21 cellular contexts compared by ENCODE assay signal in the genomic region with DNA sequence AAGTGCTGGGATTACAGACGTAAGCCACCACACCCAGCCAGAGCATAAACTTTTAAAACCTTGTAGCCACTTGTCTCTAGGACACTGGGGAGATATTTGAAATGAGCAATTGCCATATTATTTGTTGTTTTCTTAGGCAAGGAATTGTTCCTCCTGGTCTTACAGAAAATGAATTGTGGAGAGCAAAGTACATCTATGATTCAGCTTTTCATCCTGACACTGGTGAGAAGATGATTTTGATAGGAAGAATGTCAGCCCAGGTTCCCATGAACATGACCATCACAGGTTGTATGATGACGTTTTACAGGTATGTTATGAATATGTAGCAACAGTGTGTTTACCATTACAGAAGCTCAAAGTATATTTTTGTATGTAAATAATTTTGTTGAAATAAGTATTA. TPM values are rescaled to one million over a fixed set of nuclear protein-coding genes. Genes with fewer than 3 reads are reported as not detected.
A peak's percentile ranks its signal among the peaks of the same experiment; 100 is the strongest.
DNase-seq lines count a peak whose midpoint lies in the region; ATAC-seq, FAIRE-seq and TF ChIP-seq lines count a peak whose summit lies in the region.
"Had no signal": no experiment of that assay in that cellular context is flagged by ENCODE, and none has a peak within 500 bp of the region (broad histone marks: within the 10 kb centered on the region; RNA-seq: fewer than 3 reads in every experiment).

No MANE protein-coding gene starts in this region.

- intact Hi-C loops in activated CD4-positive, alpha-beta T cell treated with anti-CD3 and anti-CD28 coated beads, Interleukin-2, amount 10 ng/mL, durations not matched to agents 24 days and 14 days (cut with micrococcal nuclease), result no loop called here
- intact Hi-C loops in HepG2 (cut with micrococcal nuclease; ENCODE audit: unreplicated experiment), result no loop called here
- intact Hi-C loops in right lobe of liver (cut with DNase I), result no loop called here
- intact Hi-C loops in ascending aorta (cut with DNase I), result no loop called here

- no peak for TF ChIP-seq RAD21 in HepG2 (CRISPR knock-in tag; IDR thresholded peaks at IDR 0.05)

- peaks cover 12% of the 10 kb centered on the region; the same call in 1 of the 2 replicates for H4K20me1 ChIP-seq in HepG2 (ENCODE audit: insufficient read depth, low read length)

- no TSS peak for BruUV-seq in HepG2 (replicated peaks; lab: Mats Ljungman, UMichigan)

- H3K27ac Mint-ChIP-seq in activated CD4-positive, alpha-beta T cell treated with anti-CD3 and anti-CD28 coated beads, Interleukin-2, amount 10 ng/mL, durations not matched to agents 24 days and 14 days, result peak overlapping the region; percentile 36

- no peak overlapping the region for H3K9ac ChIP-seq in HepG2 (ENCODE audit: insufficient read depth, low read depth, low read length)

- no peak for DNase-seq in activated CD4-positive, alpha-beta T cell treated with anti-CD3 and anti-CD28 coated beads, Interleukin-2, amount 10 ng/mL, durations not matched to agents 24 days and 14 days
- no peak for DNase-seq in activated CD4-positive, alpha-beta T cell treated with anti-CD3 and anti-CD28 coated beads, Interleukin-2, amount 50 U/mL, for 48 hours
- DNase-seq in HepG2 (ENCODE audit: low spot score) (peak; percentile 7), right lobe of liver (no peak), epithelial cell of esophagus (ENCODE audit: low read depth) (peak; percentile 41), cerebellar cortex (ENCODE audit: low spot score) (no peak), ascending aorta (ENCODE audit: low spot score in 2 of 2) (no peak), NCI-H1105 treated with DMSO at 0.1 percent for 48 hours (lab: John Stamatoyannopoulos, UW) (no peak)
- DNase-seq: CD4-positive, alpha-beta memory T cell; DMS153; GDM1; KG1; MV-4-11; NCI-H1417; NCI-H187; NCI-H2107; NCI-H2227 treated with DMSO at 0.1 percent for 48 hours; NCI-H510A treated with DMSO at 0.1 percent for 48 hours; NCI-H774; OCI-M1 had no signal

- no peak overlapping the region for H3K4me2 ChIP-seq in HepG2 (ENCODE audit: low read depth, low read length)

- no peaks in the 10 kb centered on the region for H3K4me1 ChIP-seq in HepG2 (ENCODE audit: insufficient read depth, low read length)
- H3K4me1 ChIP-seq in right lobe of liver, result no peaks in the 10 kb centered on the region
- no peaks in the 10 kb centered on the region for H3K4me1 ChIP-seq in ascending aorta

- POLR2A ChIA-PET in HepG2 (lab: Yijun Ruan, JAX), result no interaction called here

- H3K79me2 ChIP-seq in HepG2 (ENCODE audit: insufficient read depth, low read length), result peaks cover 3% of the 10 kb centered on the region

- H2AFZ ChIP-seq in HepG2 (ENCODE audit: low read length), result no peak overlapping the region

- no peaks in the 10 kb centered on the region for H3K27me3 Mint-ChIP-seq in activated CD4-positive, alpha-beta T cell treated with anti-CD3 and anti-CD28 coated beads, Interleukin-2, amount 10 ng/mL, durations not matched to agents 24 days and 14 days
- H3K27me3 Mint-ChIP-seq: CD4-positive, alpha-beta memory T cell had no signal

- no peak overlapping the region for H3K4me3 ChIP-seq in HepG2 (replicated peaks in 1 of 3; ENCODE audit: insufficient read depth in 1 of 3, low read depth in 2 of 3, low read length in 3 of 3)
- no peak overlapping the region for H3K4me3 ChIP-seq in right lobe of liver
- no peak overlapping the region for H3K4me3 ChIP-seq in epithelial cell of esophagus (ENCODE audit: low read length)
- H3K4me3 ChIP-seq in ascending aorta, result no peak overlapping the region

- H3K27ac ChIP-seq in HepG2 (ENCODE audit: extremely low read length, insufficient read depth, low read length) (no peak overlapping the region), right lobe of liver (no peak overlapping the region), ascending aorta (no peak overlapping the region)

- no peak overlapping the region for H3K4me3 Mint-ChIP-seq in activated CD4-positive, alpha-beta T cell treated with anti-CD3 and anti-CD28 coated beads, Interleukin-2, amount 10 ng/mL, durations not matched to agents 24 days and 14 days
- H3K4me3 Mint-ChIP-seq: CD4-positive, alpha-beta memory T cell had no signal

- peaks cover 75% of the 10 kb centered on the region for H3K36me3 Mint-ChIP-seq in activated CD4-positive, alpha-beta T cell treated with anti-CD3 and anti-CD28 coated beads, Interleukin-2, amount 10 ng/mL, durations not matched to agents 24 days and 14 days (ENCODE audit: low read depth)

- H3K36me3 ChIP-seq in HepG2 (replicated peaks in 1 of 2; ENCODE audit: control insufficient read depth in 1 of 2, insufficient read depth in 2 of 2, low read length in 2 of 2) (peaks cover 22 to 71% of the 10 kb centered on the region in 2 experiments), right lobe of liver (peaks cover 0 to 63% (median 35%) of the 10 kb centered on the region in 4 donors), ascending aorta (peaks cover 28 to 34% of the 10 kb centered on the region in 2 donors)

- in situ Hi-C loops in HepG2 (cut with HindIII; ENCODE audit: extremely low pct_ligation_motif_present, low pct_unique_long_range_greater_than_20kb), result no loop called here

- no peaks in the 10 kb centered on the region for H3K27me3 ChIP-seq in HepG2 (ENCODE audit: control insufficient read depth in 1 of 2, insufficient read depth in 2 of 2, low read length in 2 of 2)
- no peaks in the 10 kb centered on the region for H3K27me3 ChIP-seq in right lobe of liver
- no peaks in the 10 kb centered on the region for H3K27me3 ChIP-seq in ascending aorta

- ATAC-seq in HepG2 (no peak), right lobe of liver (no peak)

- TF ChIP-seq CTCF in HepG2 (CRISPR knock-in tag; IDR thresholded peaks at IDR 0.05), result no peak
- TF ChIP-seq CTCF in right lobe of liver (IDR thresholded peaks at IDR 0.05), result no peak
- no peak for TF ChIP-seq CTCF in epithelial cell of esophagus (IDR thresholded peaks at IDR 0.05; ENCODE audit: insufficient read depth, low read depth, low read length, missing control alignments)
- TF ChIP-seq CTCF in ascending aorta (IDR thresholded peaks at IDR 0.05), result no peak

- WGBS in HepG2 (ENCODE audit: low lambda C conversion rate), result 98% methylated on average over 2 of the region's 2 CpGs
- 91% methylated on average over 2 of the region's 2 CpGs for WGBS in right lobe of liver (ENCODE audit: insufficient coverage, low coverage, low lambda C conversion rate, missing lambda C conversion rate)

- H3K4me1 Mint-ChIP-seq in activated CD4-positive, alpha-beta T cell treated with anti-CD3 and anti-CD28 coated beads, Interleukin-2, amount 10 ng/mL, durations not matched to agents 24 days and 14 days, result peaks cover 45% of the 10 kb centered on the region

- CTCF ChIA-PET in HepG2 (lab: Yijun Ruan, JAX; ENCODE audit: low intra/inter-chr PET ratio, low total read pairs), result no interaction called here

- no peak for FAIRE-seq in HepG2 (lab: Jason Lieb, UNC)
- FAIRE-seq: H54 had no signal

- TF ChIP-seq EP300 in HepG2 (IDR thresholded peaks at IDR 0.05; ENCODE audit: low read depth in 2 of 2, low read length in 2 of 2), result no peak
- no peak for TF ChIP-seq EP300 in HepG2 (CRISPR knock-in tag; IDR thresholded peaks at IDR 0.05; ENCODE audit: borderline replicate concordance)

- no peak for TF ChIP-seq POLR2A in HepG2 (IDR thresholded peaks at IDR 0.05; ENCODE audit: insufficient read depth in 1 of 2, low read depth in 2 of 2, low read length in 2 of 2)
- no peak for TF ChIP-seq POLR2A in right lobe of liver (IDR thresholded peaks at IDR 0.05)

- H3K9me3 Mint-ChIP-seq in activated CD4-positive, alpha-beta T cell treated with anti-CD3 and anti-CD28 coated beads, Interleukin-2, amount 10 ng/mL, durations not matched to agents 24 days and 14 days, result no peaks in the 10 kb centered on the region
- H3K9me3 Mint-ChIP-seq: CD4-positive, alpha-beta memory T cell had no signal

- H3K9me3 ChIP-seq in HepG2 (ENCODE audit: low read length) (no peaks in the 10 kb centered on the region), right lobe of liver (no peaks in the 10 kb centered on the region), ascending aorta (no peaks in the 10 kb centered on the region)

RNA-seq across cellular contexts. Expression of gene SFXN1, which starts 30.5 kb away (rescaled TPM):
- 390 and 404 TPM in 2 replicates for total RNA-seq in activated CD4-positive, alpha-beta T cell treated with anti-CD3 and anti-CD28 coated beads, Interleukin-2, amount 10 ng/mL, durations not matched to agents 24 days and 14 days
- total RNA-seq in HepG2 (2016; rRNA removed; fragmentation: Illumina TruSeq; extraction: Trizol), result 122 and 171 TPM in 2 replicates
- total RNA-seq in HepG2 (2016; cell fraction: cytosol; rRNA removed; fragmentation: Illumina TruSeq; extraction: Trizol; ENCODE audit: low read depth), result 25.6 and 31.9 TPM in 2 replicates
- 115 and 180 TPM in 2 replicates for total RNA-seq in HepG2 (2016; cell fraction: insoluble cytoplasmic fraction; rRNA removed; fragmentation: Illumina TruSeq; extraction: Trizol)
- total RNA-seq in HepG2 (2016; cell fraction: membrane; rRNA removed; fragmentation: Illumina TruSeq; extraction: Trizol), result 61.2 and 64.1 TPM in 2 replicates
- 61.7 and 62.4 TPM in 2 replicates for total RNA-seq in HepG2 (2016; cell fraction: nucleus; rRNA removed; fragmentation: Illumina TruSeq; extraction: Trizol)
- 130 and 135 TPM in 2 replicates for polyA plus RNA-seq in HepG2 (2011; rRNA removed)
- 114 and 150 TPM in 2 replicates for polyA plus RNA-seq in HepG2 (2011; cell fraction: cytosol; rRNA removed)
- polyA plus RNA-seq in HepG2 (2011; cell fraction: nucleus; rRNA removed), result 85.0 and 100 TPM in 2 replicates
- polyA plus RNA-seq in HepG2 (2012), result 117 and 127 TPM in 2 replicates
- 16.6 and 20.5 TPM in 2 replicates for polyA plus RNA-seq in HepG2 (2016; cell fraction: cytosol; fragmentation: Illumina TruSeq; extraction: Trizol; ENCODE audit: low read depth)
- polyA plus RNA-seq in HepG2 (2016; cell fraction: insoluble cytoplasmic fraction; fragmentation: Illumina TruSeq; extraction: Trizol; ENCODE audit: low read depth), result 111 and 120 TPM in 2 replicates
- 26.8 and 27.4 TPM in 2 replicates for polyA plus RNA-seq in HepG2 (2016; cell fraction: membrane; fragmentation: Illumina TruSeq; extraction: Trizol; ENCODE audit: low read depth)
- 57.1 and 59.3 TPM in 2 replicates for polyA plus RNA-seq in HepG2 (2016; cell fraction: nucleus; fragmentation: Illumina TruSeq; extraction: Trizol; ENCODE audit: insufficient read depth, low read depth)
- 225 and 261 TPM in 2 replicates for polyA minus RNA-seq in HepG2 (2011; rRNA and poly(A)+ RNA removed; ENCODE audit: low replicate concordance)
- 93.0 and 118 TPM in 2 replicates for polyA minus RNA-seq in HepG2 (2011; cell fraction: cytosol; rRNA and poly(A)+ RNA removed)
- polyA minus RNA-seq in HepG2 (2011; cell fraction: nucleus; rRNA and poly(A)+ RNA removed), result 119 and 123 TPM in 2 replicates
- total RNA-seq in right lobe of liver, result 100 to 1,000 TPM in 2 of 6 experiments, 10 to 100 TPM in 4; 58.9 to 123 (median 89.1) TPM
- total RNA-seq in ascending aorta, result 47.5 TPM

Comparison
In these comparisons a context has a peak if more than half of its experiments do, and no peak if none do; other contexts are left out.
1. DNase-seq: peak in HepG2 (single experiment) and epithelial cell of esophagus (single experiment); none in activated CD4-positive, alpha-beta T cell treated with anti-CD3 and anti-CD28 coated beads, Interleukin-2, amount 10 ng/mL, durations not matched to agents 24 days and 14 days (single experiment), activated CD4-positive, alpha-beta T cell treated with anti-CD3 and anti-CD28 coated beads, Interleukin-2, amount 50 U/mL, for 48 hours (0 of 2), right lobe of liver (0 of 3), cerebellar cortex (single experiment), ascending aorta (0 of 2) and NCI-H1105 treated with DMSO at 0.1 percent for 48 hours (single experiment).